9 cellular contexts compared by ENCODE assay signal in genomic region chr14:69610020-69610858, GRCh38. TPM values are rescaled to one million over a fixed set of nuclear protein-coding genes. Genes with fewer than 3 reads are reported as not detected.
DNase-seq lines count a peak whose midpoint lies in the region; ATAC-seq lines count a peak whose summit lies in the region.
"Had no signal": no experiment of that assay in that cellular context is flagged by ENCODE, and none has a peak within 500 bp of the region (broad histone marks: within the 10 kb centered on the region; RNA-seq: fewer than 3 reads in every experiment).

No MANE protein-coding gene starts in this region.

- DNase-seq in cerebellar cortex (ENCODE audit: low spot score) = peak; percentile 58
- DNase-seq in stimulated activated CD4-positive, alpha-beta T cell treated with anti-CD3 and anti-CD28 coated beads, Interleukin-12 subunit alpha, Interleukin-12 subunit beta, amount 100 ng/mL, for 4 hours = no peak
- DNase-seq: activated CD4-positive, alpha-beta T cell treated with anti-CD3 and anti-CD28 coated beads for 1 hour had no signal

- ATAC-seq in HG02798 (IDR thresholded peaks at IDR 0.05; ENCODE audit: poor library complexity, unreplicated experiment) (no peak), HG03159 (IDR thresholded peaks at IDR 0.05; ENCODE audit: unreplicated experiment) (no peak)
- no peak for ATAC-seq in activated CD4-positive, CD25-positive, alpha-beta regulatory T cell treated with anti-CD3 and anti-CD28 coated beads, Interleukin-2, amount 50 U/mL, for 24 hours

- peaks cover 31% of the 10 kb centered on the region for H3K79me2 ChIP-seq in ACC112 (ENCODE audit: control insufficient read depth, insufficient read depth, low read length, unreplicated experiment)

- H3K4me3 ChIP-seq in ACC112 (ENCODE audit: low read depth, low read length) (peak overlapping the region; percentile 81), muscle layer of colon (ENCODE audit: low read depth in 1 of 2, low read length in 2 of 2) (peak overlapping the region; percentile 38 to 82)

- H3K4me1 Mint-ChIP-seq in IgD-negative memory B cell = peaks cover 20 to 35% (median 33%) of the 10 kb centered on the region in 3 donors

- peak overlapping the region; percentile 72 for H3K9ac ChIP-seq in muscle layer of colon (ENCODE audit: low read length)

- no peaks in the 10 kb centered on the region for H3K9me3 Mint-ChIP-seq in IgD-negative memory B cell

- H3K4me3 Mint-ChIP-seq in IgD-negative memory B cell = peak overlapping the region; percentile 75 to 92 (median 86)

- H3K27me3 ChIP-seq in ACC112 (ENCODE audit: insufficient read depth, low read length) (no peaks in the 10 kb centered on the region), muscle layer of colon (ENCODE audit: control insufficient read depth in 1 of 2, insufficient read depth in 2 of 2, low read length in 2 of 2) (no peaks in the 10 kb centered on the region)

- peak overlapping the region; percentile 59 for H3K27ac ChIP-seq in ACC112 (ENCODE audit: low read depth, low read length)
- H3K27ac ChIP-seq in muscle layer of colon (ENCODE audit: low read depth, low read length) = peak overlapping the region; percentile 74

- H3K4me1 ChIP-seq in ACC112 (ENCODE audit: control insufficient read depth, insufficient read depth, low read length, unreplicated experiment) = peaks cover 31% of the 10 kb centered on the region
- H3K4me1 ChIP-seq in muscle layer of colon (ENCODE audit: insufficient read depth, low read length) = peaks cover 38% of the 10 kb centered on the region

- peak overlapping the region; percentile 65 for H2AFZ ChIP-seq in ACC112 (ENCODE audit: low read length, unreplicated experiment)

- H3K36me3 ChIP-seq in ACC112 (ENCODE audit: insufficient read depth, low read length) (no peaks in the 10 kb centered on the region), muscle layer of colon (ENCODE audit: insufficient read depth, low read length) (no peaks in the 10 kb centered on the region)

- H3K27ac Mint-ChIP-seq in IgD-negative memory B cell = peak overlapping the region; percentile 81 to 89 (median 89)

- H3K27me3 Mint-ChIP-seq in IgD-negative memory B cell = no peaks in the 10 kb centered on the region

- no peaks in the 10 kb centered on the region for H3K36me3 Mint-ChIP-seq in IgD-negative memory B cell

- H3K9me3 ChIP-seq in muscle layer of colon (ENCODE audit: low read length) = no peaks in the 10 kb centered on the region

RNA-seq across cellular contexts. Expression of gene SUSD6, which starts 1.2 kb away (rescaled TPM):
- polyA plus RNA-seq in IgD-negative memory B cell = 14.3 TPM

RNA-seq across cellular contexts. Expression of gene CCDC177, which starts 35.6 kb away (rescaled TPM):
- polyA plus RNA-seq in IgD-negative memory B cell = not detected
